8 cellular contexts compared by ENCODE assay signal in the genomic region with DNA sequence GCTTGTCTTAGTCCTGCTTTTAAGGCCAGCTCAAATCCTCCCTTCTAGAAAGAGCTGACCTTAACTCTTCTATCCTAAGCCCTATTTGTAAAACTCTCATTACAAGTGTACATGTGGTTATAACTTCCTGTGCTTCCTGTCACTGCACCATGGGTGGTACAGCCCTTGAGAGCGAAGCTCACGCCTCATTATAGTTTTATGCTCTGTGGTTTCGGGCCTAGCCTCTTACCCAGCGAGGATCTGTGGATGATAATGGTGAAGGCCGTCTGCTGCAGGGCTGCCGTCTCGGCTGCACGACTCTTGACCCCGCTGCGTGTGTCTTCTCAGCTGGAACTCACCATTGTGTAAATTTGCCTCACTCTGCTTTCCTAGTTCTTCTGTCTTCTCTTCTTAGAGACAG.
DNase-seq lines count a peak whose midpoint lies in the region; ATAC-seq and TF ChIP-seq lines count a peak whose summit lies in the region.
"Had no signal": no experiment of that assay in that cellular context is flagged by ENCODE, and none has a peak within 500 bp of the region (broad histone marks: within the 10 kb centered on the region; RNA-seq: fewer than 3 reads in every experiment).

No MANE protein-coding gene starts in this region.

- peaks cover 26% of the 10 kb centered on the region for H3K4me1 ChIP-seq in SJCRH30
- H3K4me1 ChIP-seq in endodermal cell (ENCODE audit: control insufficient read depth, insufficient read depth, low read length) = no peaks in the 10 kb centered on the region
- no peaks in the 10 kb centered on the region for H3K4me1 ChIP-seq in tibial nerve

- H3K9me3 Mint-ChIP-seq in endodermal cell = no peaks in the 10 kb centered on the region

- DNase-seq in GM19240 (ENCODE audit: insufficient read length, low spot score) (peak; percentile 21), SJCRH30 (peak; percentile 88 to 94), endodermal cell (peak; percentile 68), tibial nerve (ENCODE audit: low spot score in 2 of 2) (no peak), superior temporal gyrus (ENCODE audit: extremely low spot score) (no peak), 8988T (no peak)

- TF ChIP-seq POLR2A in tibial nerve (IDR thresholded peaks at IDR 0.05) = no peak

- H3K4me1 Mint-ChIP-seq in endodermal cell = peaks cover 15% of the 10 kb centered on the region

- H3K4me3 ChIP-seq in SJCRH30 (peak overlapping the region; percentile 4; the same call in 1 of the 2 replicates), endodermal cell (ENCODE audit: low read length) (no peak overlapping the region), tibial nerve (no peak overlapping the region)

- no peak overlapping the region for H3K9ac ChIP-seq in endodermal cell (ENCODE audit: extremely low read depth, low read length, poor library complexity, severe bottlenecking)

- H3K36me3 Mint-ChIP-seq in endodermal cell (ENCODE audit: low read depth) = peaks cover 24% of the 10 kb centered on the region

- H3K27ac ChIP-seq in SJCRH30 (peak overlapping the region; percentile 91), endodermal cell (ENCODE audit: low read depth, low read length) (peak overlapping the region; percentile 24), tibial nerve (no peak overlapping the region)
- H3K27ac ChIP-seq: neutrophil had no signal

- peaks cover 40% of the 10 kb centered on the region for H3K36me3 ChIP-seq in SJCRH30
- peaks cover 43% of the 10 kb centered on the region for H3K36me3 ChIP-seq in endodermal cell (ENCODE audit: control insufficient read depth, insufficient read depth, low read length)
- peaks cover 0 to 55% (median 10%) of the 10 kb centered on the region in 3 donors for H3K36me3 ChIP-seq in tibial nerve

- ATAC-seq in HG03066 (IDR thresholded peaks at IDR 0.05; ENCODE audit: low read depth, unreplicated experiment) = peak; percentile 93

- 62 to 78% methylated on average over 9 to 10 of the region's 10 CpGs for WGBS in endodermal cell (ENCODE audit: insufficient coverage in 1 of 2, insufficient read length in 1 of 2), 2 experiments
- 72 to 80% methylated on average over 10 of the region's 10 CpGs for WGBS in tibial nerve, 2 donors

- H3K4me3 Mint-ChIP-seq in endodermal cell = no peak overlapping the region

- TF ChIP-seq CTCF in endodermal cell (conservative IDR thresholded peaks at IDR 0.05) (no peak), tibial nerve (IDR thresholded peaks at IDR 0.05) (no peak)

- peak overlapping the region; percentile 57 for H3K27ac Mint-ChIP-seq in endodermal cell

- no peaks in the 10 kb centered on the region for H3K27me3 Mint-ChIP-seq in endodermal cell (ENCODE audit: insufficient read depth)

- no peaks in the 10 kb centered on the region for H3K27me3 ChIP-seq in SJCRH30
- H3K27me3 ChIP-seq in endodermal cell (ENCODE audit: control insufficient read depth, insufficient read depth, low read length, poor library complexity, severe bottlenecking) = no peaks in the 10 kb centered on the region
- H3K27me3 ChIP-seq in tibial nerve = no peaks in the 10 kb centered on the region
- H3K27me3 ChIP-seq: neutrophil had no signal

- no peak for TF ChIP-seq EP300 in tibial nerve (IDR thresholded peaks at IDR 0.05)

- no peaks in the 10 kb centered on the region for H3K9me3 ChIP-seq in SJCRH30 (replicated peaks)
- H3K9me3 ChIP-seq in endodermal cell (ENCODE audit: control insufficient read depth, low read length) = no peaks in the 10 kb centered on the region
- no peaks in the 10 kb centered on the region for H3K9me3 ChIP-seq in tibial nerve
- H3K9me3 ChIP-seq: neutrophil had no signal

Comparison
In these comparisons a context has a peak if more than half of its experiments do, and no peak if none do; other contexts are left out.
1. DNase-seq: peak in GM19240 (single experiment), SJCRH30 (2 of 2) and endodermal cell (single experiment); none in tibial nerve (0 of 2), superior temporal gyrus (single experiment) and 8988T (single experiment).
2. H3K27ac ChIP-seq: peak in SJCRH30 (single experiment) and endodermal cell (single experiment); none in tibial nerve (0 of 4).